1 cellular context compared by ENCODE assay signal in the genomic region with DNA sequence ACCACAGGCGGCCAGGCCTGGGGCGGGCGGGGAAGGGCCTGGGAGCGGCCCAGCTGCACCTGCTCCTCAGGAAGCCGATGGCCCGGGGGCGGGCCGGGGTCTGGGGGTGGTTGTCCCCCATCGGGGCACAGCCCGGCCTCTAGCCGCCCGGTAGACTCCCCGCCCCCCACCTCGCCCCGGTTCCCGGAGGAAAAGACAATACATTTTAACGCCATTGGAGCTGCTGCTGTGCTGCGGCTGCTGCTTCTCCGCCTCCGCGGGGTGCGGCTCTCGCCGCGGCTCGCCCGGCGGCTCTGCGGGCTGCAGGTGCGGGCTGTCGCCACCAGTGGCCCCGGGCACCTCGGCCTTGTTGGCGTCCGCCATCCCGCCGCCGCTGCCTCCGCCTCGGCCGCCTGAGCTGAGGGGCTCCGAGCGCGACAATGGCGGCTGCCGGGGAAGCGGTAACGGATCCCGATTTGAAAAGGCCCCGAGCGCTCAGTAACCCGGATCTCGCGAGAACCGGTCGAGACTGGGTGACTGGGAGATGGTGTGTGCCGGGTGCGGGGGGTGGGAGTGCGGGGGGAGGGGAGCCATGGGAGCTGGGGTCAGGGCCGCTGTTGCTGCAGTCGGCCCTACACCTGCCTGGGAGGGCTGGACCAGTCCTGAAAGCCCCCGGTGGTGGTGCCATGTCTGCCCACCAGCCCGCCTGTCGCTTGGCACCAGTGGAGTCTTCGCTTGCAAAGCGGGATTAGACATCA.
TF ChIP-seq lines count a peak whose summit lies in the region.

A gene with protein sequence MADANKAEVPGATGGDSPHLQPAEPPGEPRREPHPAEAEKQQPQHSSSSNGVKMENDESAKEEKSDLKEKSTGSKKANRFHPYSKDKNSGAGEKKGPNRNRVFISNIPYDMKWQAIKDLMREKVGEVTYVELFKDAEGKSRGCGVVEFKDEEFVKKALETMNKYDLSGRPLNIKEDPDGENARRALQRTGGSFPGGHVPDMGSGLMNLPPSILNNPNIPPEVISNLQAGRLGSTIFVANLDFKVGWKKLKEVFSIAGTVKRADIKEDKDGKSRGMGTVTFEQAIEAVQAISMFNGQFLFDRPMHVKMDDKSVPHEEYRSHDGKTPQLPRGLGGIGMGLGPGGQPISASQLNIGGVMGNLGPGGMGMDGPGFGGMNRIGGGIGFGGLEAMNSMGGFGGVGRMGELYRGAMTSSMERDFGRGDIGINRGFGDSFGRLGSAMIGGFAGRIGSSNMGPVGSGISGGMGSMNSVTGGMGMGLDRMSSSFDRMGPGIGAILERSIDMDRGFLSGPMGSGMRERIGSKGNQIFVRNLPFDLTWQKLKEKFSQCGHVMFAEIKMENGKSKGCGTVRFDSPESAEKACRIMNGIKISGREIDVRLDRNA (minus strand): TSS at position 421 of the 737 bp plus-strand sequence. CDS start 58 bp downstream, at position 363.

TF ChIP-seq in GM12878, 131 proteins besides CTCF, POLR2A, EP300 and RAD21 (continued from another document and continues in another):
- TF ChIP-seq DPF2 (IDR thresholded peaks at IDR 0.05) (no peak; the same call in 1 of the 2 replicates), NRF1 (conservative IDR thresholded peaks at IDR 0.05; ENCODE audit: low read depth, low read length) (no peak), EGR1 (IDR thresholded peaks at IDR 0.05; ENCODE audit: borderline replicate concordance in 1 of 2, low read depth in 2 of 2, low read length in 2 of 2) (no peak), EZH2 (IDR thresholded peaks at IDR 0.05; ENCODE audit: borderline replicate concordance, control insufficient read depth, low read depth, low read length) (no peak), SUPT20H (IDR thresholded peaks at IDR 0.05; ENCODE audit: borderline replicate concordance, control insufficient read depth, low read depth, low read length) (no peak), ZNF384 (IDR thresholded peaks at IDR 0.05; ENCODE audit: borderline replicate concordance, low read depth, low read length) (no peak), MTA3 (IDR thresholded peaks at IDR 0.05; ENCODE audit: borderline replicate concordance, low read length) (no peak), SMAD5 (IDR thresholded peaks at IDR 0.05; ENCODE audit: low read depth) (no peak), TCF3 (IDR thresholded peaks at IDR 0.05; ENCODE audit: borderline replicate concordance, insufficient read depth, low read depth, low read length) (0 out of 2 replicates have a peak, but pooled peaks have one; percentile 37), IKZF1 (conservative IDR thresholded peaks at IDR 0.05) (peak; percentile 80), SP1 (IDR thresholded peaks at IDR 0.05; ENCODE audit: low read depth, low read length) (no peak), SPI1 (IDR thresholded peaks at IDR 0.05; ENCODE audit: borderline replicate concordance, insufficient read depth, low read depth, low read length) (no peak), ZSCAN29 (IDR thresholded peaks at IDR 0.05) (no peak), RB1 (IDR thresholded peaks at IDR 0.05; ENCODE audit: borderline replicate concordance) (peak; percentile 69; the same call in 1 of the 2 replicates), BRCA1 (IDR thresholded peaks at IDR 0.05; ENCODE audit: low read depth, low read length) (peak; percentile 89), ETV6 (conservative IDR thresholded peaks at IDR 0.05 in 1 of 2, IDR thresholded peaks at IDR 0.05 in 1 of 2; ENCODE audit: borderline replicate concordance in 1 of 2, low read depth in 1 of 2) (no peak), HDGF (IDR thresholded peaks at IDR 0.05) (no peak), NFIC (IDR thresholded peaks at IDR 0.05; ENCODE audit: low read depth, low read length) (no peak), BCL11A (IDR thresholded peaks at IDR 0.05; ENCODE audit: low read depth, low read length) (no peak), POLR2AphosphoS2 (IDR thresholded peaks at IDR 0.05; ENCODE audit: low read depth, low read length) (no peak), NFXL1 (IDR thresholded peaks at IDR 0.05; ENCODE audit: borderline replicate concordance) (no peak), SUZ12 (IDR thresholded peaks at IDR 0.05; ENCODE audit: unreplicated experiment) (no peak), TAF1 (IDR thresholded peaks at IDR 0.05; ENCODE audit: borderline replicate concordance, low read depth, low read length) (no peak), MTA2 (IDR thresholded peaks at IDR 0.05; ENCODE audit: low read depth) (no peak), WRNIP1 (IDR thresholded peaks at IDR 0.05; ENCODE audit: borderline replicate concordance, low read depth, low read length) (no peak), PAX8 (IDR thresholded peaks at IDR 0.05) (no peak), FOS (IDR thresholded peaks at IDR 0.05; ENCODE audit: borderline replicate concordance, extremely low read depth, insufficient read length) (no peak), MEF2B (IDR thresholded peaks at IDR 0.05; ENCODE audit: partially characterized antibody, poor library complexity, severe bottlenecking) (no peak), MXI1 (IDR thresholded peaks at IDR 0.05; ENCODE audit: low read depth, low read length) (peak; percentile 6; the same call in 1 of the 2 replicates), ZBED1 (IDR thresholded peaks at IDR 0.05; ENCODE audit: borderline replicate concordance) (no peak), CBX3 (IDR thresholded peaks at IDR 0.05; ENCODE audit: borderline replicate concordance, low read depth) (no peak), JUNB (IDR thresholded peaks at IDR 0.05) (no peak), NR2C2 (IDR thresholded peaks at IDR 0.05; ENCODE audit: borderline replicate concordance, control insufficient read depth, insufficient read length, low read depth) (no peak), CHD4 (IDR thresholded peaks at IDR 0.05) (no peak), FOXK2 (IDR thresholded peaks at IDR 0.05) (no peak), CREM (IDR thresholded peaks at IDR 0.05; ENCODE audit: low read depth) (no peak)
- TF ChIP-seq, protein P1, sequence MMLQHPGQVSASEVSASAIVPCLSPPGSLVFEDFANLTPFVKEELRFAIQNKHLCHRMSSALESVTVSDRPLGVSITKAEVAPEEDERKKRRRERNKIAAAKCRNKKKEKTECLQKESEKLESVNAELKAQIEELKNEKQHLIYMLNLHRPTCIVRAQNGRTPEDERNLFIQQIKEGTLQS (IDR thresholded peaks at IDR 0.05; ENCODE audit: borderline replicate concordance, extremely low read depth, low read depth, low read length), result no peak
- TF ChIP-seq, protein P2, sequence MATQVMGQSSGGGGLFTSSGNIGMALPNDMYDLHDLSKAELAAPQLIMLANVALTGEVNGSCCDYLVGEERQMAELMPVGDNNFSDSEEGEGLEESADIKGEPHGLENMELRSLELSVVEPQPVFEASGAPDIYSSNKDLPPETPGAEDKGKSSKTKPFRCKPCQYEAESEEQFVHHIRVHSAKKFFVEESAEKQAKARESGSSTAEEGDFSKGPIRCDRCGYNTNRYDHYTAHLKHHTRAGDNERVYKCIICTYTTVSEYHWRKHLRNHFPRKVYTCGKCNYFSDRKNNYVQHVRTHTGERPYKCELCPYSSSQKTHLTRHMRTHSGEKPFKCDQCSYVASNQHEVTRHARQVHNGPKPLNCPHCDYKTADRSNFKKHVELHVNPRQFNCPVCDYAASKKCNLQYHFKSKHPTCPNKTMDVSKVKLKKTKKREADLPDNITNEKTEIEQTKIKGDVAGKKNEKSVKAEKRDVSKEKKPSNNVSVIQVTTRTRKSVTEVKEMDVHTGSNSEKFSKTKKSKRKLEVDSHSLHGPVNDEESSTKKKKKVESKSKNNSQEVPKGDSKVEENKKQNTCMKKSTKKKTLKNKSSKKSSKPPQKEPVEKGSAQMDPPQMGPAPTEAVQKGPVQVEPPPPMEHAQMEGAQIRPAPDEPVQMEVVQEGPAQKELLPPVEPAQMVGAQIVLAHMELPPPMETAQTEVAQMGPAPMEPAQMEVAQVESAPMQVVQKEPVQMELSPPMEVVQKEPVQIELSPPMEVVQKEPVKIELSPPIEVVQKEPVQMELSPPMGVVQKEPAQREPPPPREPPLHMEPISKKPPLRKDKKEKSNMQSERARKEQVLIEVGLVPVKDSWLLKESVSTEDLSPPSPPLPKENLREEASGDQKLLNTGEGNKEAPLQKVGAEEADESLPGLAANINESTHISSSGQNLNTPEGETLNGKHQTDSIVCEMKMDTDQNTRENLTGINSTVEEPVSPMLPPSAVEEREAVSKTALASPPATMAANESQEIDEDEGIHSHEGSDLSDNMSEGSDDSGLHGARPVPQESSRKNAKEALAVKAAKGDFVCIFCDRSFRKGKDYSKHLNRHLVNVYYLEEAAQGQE (IDR thresholded peaks at IDR 0.05; ENCODE audit: low read depth, low read length), result no peak
- TF ChIP-seq, protein P3, sequence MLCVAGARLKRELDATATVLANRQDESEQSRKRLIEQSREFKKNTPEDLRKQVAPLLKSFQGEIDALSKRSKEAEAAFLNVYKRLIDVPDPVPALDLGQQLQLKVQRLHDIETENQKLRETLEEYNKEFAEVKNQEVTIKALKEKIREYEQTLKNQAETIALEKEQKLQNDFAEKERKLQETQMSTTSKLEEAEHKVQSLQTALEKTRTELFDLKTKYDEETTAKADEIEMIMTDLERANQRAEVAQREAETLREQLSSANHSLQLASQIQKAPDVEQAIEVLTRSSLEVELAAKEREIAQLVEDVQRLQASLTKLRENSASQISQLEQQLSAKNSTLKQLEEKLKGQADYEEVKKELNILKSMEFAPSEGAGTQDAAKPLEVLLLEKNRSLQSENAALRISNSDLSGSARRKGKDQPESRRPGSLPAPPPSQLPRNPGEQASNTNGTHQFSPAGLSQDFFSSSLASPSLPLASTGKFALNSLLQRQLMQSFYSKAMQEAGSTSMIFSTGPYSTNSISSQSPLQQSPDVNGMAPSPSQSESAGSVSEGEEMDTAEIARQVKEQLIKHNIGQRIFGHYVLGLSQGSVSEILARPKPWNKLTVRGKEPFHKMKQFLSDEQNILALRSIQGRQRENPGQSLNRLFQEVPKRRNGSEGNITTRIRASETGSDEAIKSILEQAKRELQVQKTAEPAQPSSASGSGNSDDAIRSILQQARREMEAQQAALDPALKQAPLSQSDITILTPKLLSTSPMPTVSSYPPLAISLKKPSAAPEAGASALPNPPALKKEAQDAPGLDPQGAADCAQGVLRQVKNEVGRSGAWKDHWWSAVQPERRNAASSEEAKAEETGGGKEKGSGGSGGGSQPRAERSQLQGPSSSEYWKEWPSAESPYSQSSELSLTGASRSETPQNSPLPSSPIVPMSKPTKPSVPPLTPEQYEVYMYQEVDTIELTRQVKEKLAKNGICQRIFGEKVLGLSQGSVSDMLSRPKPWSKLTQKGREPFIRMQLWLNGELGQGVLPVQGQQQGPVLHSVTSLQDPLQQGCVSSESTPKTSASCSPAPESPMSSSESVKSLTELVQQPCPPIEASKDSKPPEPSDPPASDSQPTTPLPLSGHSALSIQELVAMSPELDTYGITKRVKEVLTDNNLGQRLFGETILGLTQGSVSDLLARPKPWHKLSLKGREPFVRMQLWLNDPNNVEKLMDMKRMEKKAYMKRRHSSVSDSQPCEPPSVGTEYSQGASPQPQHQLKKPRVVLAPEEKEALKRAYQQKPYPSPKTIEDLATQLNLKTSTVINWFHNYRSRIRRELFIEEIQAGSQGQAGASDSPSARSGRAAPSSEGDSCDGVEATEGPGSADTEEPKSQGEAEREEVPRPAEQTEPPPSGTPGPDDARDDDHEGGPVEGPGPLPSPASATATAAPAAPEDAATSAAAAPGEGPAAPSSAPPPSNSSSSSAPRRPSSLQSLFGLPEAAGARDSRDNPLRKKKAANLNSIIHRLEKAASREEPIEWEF (IDR thresholded peaks at IDR 0.05; ENCODE audit: insufficient replicate concordance, low read depth, low read length), result no peak
- TF ChIP-seq, protein P4, sequence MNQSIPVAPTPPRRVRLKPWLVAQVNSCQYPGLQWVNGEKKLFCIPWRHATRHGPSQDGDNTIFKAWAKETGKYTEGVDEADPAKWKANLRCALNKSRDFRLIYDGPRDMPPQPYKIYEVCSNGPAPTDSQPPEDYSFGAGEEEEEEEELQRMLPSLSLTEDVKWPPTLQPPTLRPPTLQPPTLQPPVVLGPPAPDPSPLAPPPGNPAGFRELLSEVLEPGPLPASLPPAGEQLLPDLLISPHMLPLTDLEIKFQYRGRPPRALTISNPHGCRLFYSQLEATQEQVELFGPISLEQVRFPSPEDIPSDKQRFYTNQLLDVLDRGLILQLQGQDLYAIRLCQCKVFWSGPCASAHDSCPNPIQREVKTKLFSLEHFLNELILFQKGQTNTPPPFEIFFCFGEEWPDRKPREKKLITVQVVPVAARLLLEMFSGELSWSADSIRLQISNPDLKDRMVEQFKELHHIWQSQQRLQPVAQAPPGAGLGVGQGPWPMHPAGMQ (IDR thresholded peaks at IDR 0.05; ENCODE audit: borderline replicate concordance), result peak; percentile 49; the same call in 1 of the 2 replicates
- TF ChIP-seq, protein P5, sequence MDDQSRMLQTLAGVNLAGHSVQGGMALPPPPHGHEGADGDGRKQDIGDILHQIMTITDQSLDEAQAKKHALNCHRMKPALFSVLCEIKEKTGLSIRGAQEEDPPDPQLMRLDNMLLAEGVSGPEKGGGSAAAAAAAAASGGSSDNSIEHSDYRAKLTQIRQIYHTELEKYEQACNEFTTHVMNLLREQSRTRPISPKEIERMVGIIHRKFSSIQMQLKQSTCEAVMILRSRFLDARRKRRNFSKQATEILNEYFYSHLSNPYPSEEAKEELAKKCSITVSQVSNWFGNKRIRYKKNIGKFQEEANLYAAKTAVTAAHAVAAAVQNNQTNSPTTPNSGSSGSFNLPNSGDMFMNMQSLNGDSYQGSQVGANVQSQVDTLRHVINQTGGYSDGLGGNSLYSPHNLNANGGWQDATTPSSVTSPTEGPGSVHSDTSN (IDR thresholded peaks at IDR 0.05; ENCODE audit: insufficient replicate concordance, low read depth, low read length), result no peak
- TF ChIP-seq, protein P6, sequence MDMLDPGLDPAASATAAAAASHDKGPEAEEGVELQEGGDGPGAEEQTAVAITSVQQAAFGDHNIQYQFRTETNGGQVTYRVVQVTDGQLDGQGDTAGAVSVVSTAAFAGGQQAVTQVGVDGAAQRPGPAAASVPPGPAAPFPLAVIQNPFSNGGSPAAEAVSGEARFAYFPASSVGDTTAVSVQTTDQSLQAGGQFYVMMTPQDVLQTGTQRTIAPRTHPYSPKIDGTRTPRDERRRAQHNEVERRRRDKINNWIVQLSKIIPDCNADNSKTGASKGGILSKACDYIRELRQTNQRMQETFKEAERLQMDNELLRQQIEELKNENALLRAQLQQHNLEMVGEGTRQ (IDR thresholded peaks at IDR 0.05; ENCODE audit: borderline replicate concordance, low read depth, low read length), result no peak
